Comparison of ENCODE assay signal across 9 cellular contexts in the genomic region with DNA sequence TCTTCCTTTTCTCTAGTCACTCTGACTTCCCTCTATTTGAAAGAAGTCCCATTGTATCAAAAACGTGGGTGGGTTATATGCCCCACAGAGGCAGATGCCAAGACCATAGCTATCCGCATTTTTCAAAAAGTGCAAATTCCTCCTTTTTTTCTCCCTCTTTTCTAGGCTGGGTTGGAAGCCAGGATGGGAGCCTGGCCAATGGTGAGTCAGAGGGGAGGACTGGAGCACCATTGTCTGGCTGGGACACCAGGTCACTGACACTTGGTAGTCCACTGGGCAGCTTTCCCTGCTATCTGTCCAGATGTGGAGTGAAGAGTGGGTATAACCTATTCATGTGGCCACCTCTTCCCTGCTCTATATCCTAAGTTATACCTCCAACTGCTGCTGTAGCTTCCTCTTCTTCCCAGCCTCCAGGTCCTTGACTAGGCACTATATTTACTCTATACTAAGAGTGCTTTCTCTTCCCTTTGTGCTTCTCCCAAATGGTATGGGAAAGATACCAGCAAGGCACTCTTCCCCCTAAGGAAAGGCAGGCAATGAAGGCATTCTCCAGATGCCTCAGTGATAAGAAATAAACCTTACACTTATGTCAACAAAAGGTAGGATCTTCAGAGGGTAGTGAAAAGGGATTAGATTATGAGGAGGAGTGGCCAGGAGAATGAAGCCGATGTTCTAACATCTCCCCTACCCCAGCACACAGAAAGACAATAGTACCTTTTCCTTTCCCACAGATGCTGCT. TPM values are rescaled to one million over a fixed set of nuclear protein-coding genes. Genes with fewer than 3 reads are reported as not detected.
DNase-seq lines count a peak whose midpoint lies in the region; ATAC-seq and TF ChIP-seq lines count a peak whose summit lies in the region.
"Had no signal": no experiment of that assay in that cellular context is flagged by ENCODE, and none has a peak within 500 bp of the region (broad histone marks: within the 10 kb centered on the region; RNA-seq: fewer than 3 reads in every experiment).

No MANE protein-coding gene starts in this region.

- ATAC-seq in left lung: peak; percentile 44
- no peak for ATAC-seq in thoracic aorta (ENCODE audit: insufficient number of reproducible peaks, low FRiP score, low read depth)
- ATAC-seq in HG02678 (IDR thresholded peaks at IDR 0.05; ENCODE audit: unreplicated experiment): no peak
- no peak for ATAC-seq in GM21447 (IDR thresholded peaks at IDR 0.05; ENCODE audit: unreplicated experiment)

- peaks cover 0 to 88% of the 10 kb centered on the region in 2 donors for H3K36me3 ChIP-seq in left lung
- H3K36me3 ChIP-seq in thoracic aorta: peaks cover 22% of the 10 kb centered on the region

- peak overlapping the region in 1 of 2 donors; percentile 41 for H3K27ac ChIP-seq in left lung
- peak overlapping the region in 1 of 2 donors; percentile 71 for H3K27ac ChIP-seq in thoracic aorta

- H3K4me1 ChIP-seq in left lung (peaks cover 23 to 54% of the 10 kb centered on the region in 2 donors), thoracic aorta (ENCODE audit: control insufficient read depth in 1 of 2, low read depth in 2 of 2) (peaks cover 23 to 46% of the 10 kb centered on the region in 2 donors)

- intact Hi-C loops in left lung (cut with DNase I): no loop called here

- H3K4me3 ChIP-seq in left lung (no peak overlapping the region), thoracic aorta (no peak overlapping the region)

- H3K27me3 ChIP-seq in left lung: no peaks in the 10 kb centered on the region
- no peaks in the 10 kb centered on the region for H3K27me3 ChIP-seq in thoracic aorta (replicated peaks; ENCODE audit: insufficient read depth)

- peak; percentile 77 for DNase-seq in LHCN-M2 (ENCODE audit: low read depth)
- DNase-seq in cerebellum (ENCODE audit: low spot score): peak; percentile 45
- peak in 1 of 2 donors; percentile 67 for DNase-seq in left lung
- peak; percentile 51 for DNase-seq in thoracic aorta (ENCODE audit: low spot score)
- no peak for DNase-seq in DMS153 treated with DMSO at 0.1 percent for 48 hours (lab: John Stamatoyannopoulos, UW; ENCODE audit: unreplicated experiment)
- no peak for DNase-seq in activated gamma-delta T cell treated with Interleukin-2 at 50 U/mL for 16 hours
- DNase-seq: OCI-M1 had no signal

- no peaks in the 10 kb centered on the region for H3K9me3 ChIP-seq in left lung
- H3K9me3 ChIP-seq in thoracic aorta: no peaks in the 10 kb centered on the region

- TF ChIP-seq CTCF in left lung (IDR thresholded peaks at IDR 0.05) (no peak), thoracic aorta (IDR thresholded peaks at IDR 0.05) (no peak)

RNA-seq across cellular contexts. Expression of a gene that starts 12.9 kb away (rescaled TPM):
- total RNA-seq in LHCN-M2 (2014; rRNA removed): 45.6 and 60.0 TPM in 2 replicates
- polyA plus RNA-seq in LHCN-M2 (2012): 41.1 TPM
- 26.0 TPM for total RNA-seq in cerebellum
- 10 to 100 TPM; 54.8 to 71.3 TPM for total RNA-seq in left lung
- total RNA-seq in thoracic aorta: 10 to 100 TPM; 60.1 to 63.1 TPM

RNA-seq across cellular contexts. Expression of a gene that starts 32.2 kb away (rescaled TPM):
- total RNA-seq in LHCN-M2 (2014; rRNA removed): 16.2 and 21.6 TPM in 2 replicates
- 9.8 TPM for polyA plus RNA-seq in LHCN-M2 (2012)
- 10.9 TPM for total RNA-seq in cerebellum
- 10 to 100 TPM; 17.7 to 22.8 TPM for total RNA-seq in left lung
- total RNA-seq in thoracic aorta: 10 to 100 TPM; 22.7 to 32.2 TPM

RNA-seq across cellular contexts. Expression of a gene that starts 32.7 kb away (rescaled TPM):
- total RNA-seq in LHCN-M2 (2014; rRNA removed): 62.8 and 73.3 TPM in 2 replicates
- polyA plus RNA-seq in LHCN-M2 (2012): 21.4 TPM
- 29.8 TPM for total RNA-seq in cerebellum
- 10 to 100 TPM; 37.1 to 63.3 TPM for total RNA-seq in left lung
- 10 to 100 TPM; 49.3 to 51.7 TPM for total RNA-seq in thoracic aorta

RNA-seq across cellular contexts. Expression of a gene that starts 58.2 kb away (rescaled TPM):
- total RNA-seq in LHCN-M2 (2014; rRNA removed) (16.2 and 17.9 TPM in 2 replicates), cerebellum (8.4 TPM), left lung (100 to 1,000 TPM; 131 to 258 TPM), thoracic aorta (10 to 100 TPM; 41.8 to 67.6 TPM)
- 11.6 TPM for polyA plus RNA-seq in LHCN-M2 (2012)

RNA-seq across cellular contexts. Expression of a gene that starts 59.8 kb away (rescaled TPM):
- 145 and 175 TPM in 2 replicates for total RNA-seq in LHCN-M2 (2014; rRNA removed)
- polyA plus RNA-seq in LHCN-M2 (2012): 277 TPM
- total RNA-seq in cerebellum: 64.4 TPM
- 100 to 1,000 TPM; 104 to 153 TPM for total RNA-seq in left lung
- 10 to 100 TPM; 79.1 to 87.6 TPM for total RNA-seq in thoracic aorta

Comparison
In these comparisons a context has a peak if more than half of its experiments do, and no peak if none do; other contexts are left out.
1. DNase-seq: peak in LHCN-M2 (single experiment), cerebellum (single experiment) and thoracic aorta (single experiment); none in DMS153 treated with DMSO at 0.1 percent for 48 hours (single experiment) and activated gamma-delta T cell treated with Interleukin-2 at 50 U/mL for 16 hours (single experiment).